In genomic region chr14:102474934-102475333, GRCh38 we compare ENCODE assay signal across 9 cellular contexts. TPM values are rescaled to one million over a fixed set of nuclear protein-coding genes. Genes with fewer than 3 reads are reported as not detected.
A peak's percentile ranks its signal among the peaks of the same experiment; 100 is the strongest.
DNase-seq lines count a peak whose midpoint lies in the region; ATAC-seq and TF ChIP-seq lines count a peak whose summit lies in the region.
"Had no signal": no experiment of that assay in that cellular context is flagged by ENCODE, and none has a peak within 500 bp of the region (broad histone marks: within the 10 kb centered on the region; RNA-seq: fewer than 3 reads in every experiment).

No MANE protein-coding gene starts in this region.

- no peak overlapping the region for H4K8ac ChIP-seq in mesendoderm (ENCODE audit: low read depth, low read length)

- no peak for TF ChIP-seq CTCF in type B pancreatic cell (conservative IDR thresholded peaks at IDR 0.05)

- ATAC-seq in GM21381 (IDR thresholded peaks at IDR 0.05; ENCODE audit: unreplicated experiment), result no peak

- no peak overlapping the region for H3K4me3 ChIP-seq in mesendoderm (ENCODE audit: low read length)
- H3K4me3 ChIP-seq: ascending aorta had no signal

- no peak overlapping the region for H3K4ac ChIP-seq in mesendoderm (ENCODE audit: low read depth, low read length)

- no peaks in the 10 kb centered on the region for H3K4me1 Mint-ChIP-seq in type B pancreatic cell (ENCODE audit: unreplicated experiment)

- peaks cover 29% of the 10 kb centered on the region for H3K36me3 Mint-ChIP-seq in type B pancreatic cell

- H3K4me2 ChIP-seq in mesendoderm (ENCODE audit: low read length), result no peak overlapping the region

- no peak overlapping the region for H3K27ac ChIP-seq in mesendoderm (ENCODE audit: low read depth, low read length)
- H3K27ac ChIP-seq: ascending aorta had no signal

- no peak overlapping the region for H3K9ac ChIP-seq in mesendoderm (ENCODE audit: low read length)

- H3K27ac Mint-ChIP-seq in type B pancreatic cell, result no peak overlapping the region

- H2BK15ac ChIP-seq in mesendoderm (replicated peaks; ENCODE audit: low read depth), result no peak overlapping the region

- H3K4me3 Mint-ChIP-seq in type B pancreatic cell, result no peak overlapping the region

- H3K9me3 Mint-ChIP-seq in type B pancreatic cell, result no peaks in the 10 kb centered on the region

- no peaks in the 10 kb centered on the region for H3K27me3 ChIP-seq in mesendoderm (ENCODE audit: insufficient read depth, low read length, poor library complexity)
- H3K27me3 ChIP-seq: ascending aorta had no signal

- H2AK5ac ChIP-seq in mesendoderm (ENCODE audit: low read length), result no peak overlapping the region

- H3K79me2 ChIP-seq in mesendoderm (ENCODE audit: control insufficient read depth, insufficient read depth, low read length), result no peaks in the 10 kb centered on the region

- no peak overlapping the region for H2BK5ac ChIP-seq in mesendoderm (ENCODE audit: low read length)

- H3K27me3 Mint-ChIP-seq in type B pancreatic cell, result no peaks in the 10 kb centered on the region

- no peaks in the 10 kb centered on the region for H3K79me1 ChIP-seq in mesendoderm (ENCODE audit: low read length)

- H4K5ac ChIP-seq in mesendoderm (ENCODE audit: low read length), result no peak overlapping the region

- WGBS in mesendoderm (ENCODE audit: extremely low coverage, insufficient coverage, low lambda C conversion rate), result no CpG with 5 or more reads among the region's 5 CpGs

- no peak overlapping the region for H3K56ac ChIP-seq in mesendoderm (ENCODE audit: low read length)

- no peak overlapping the region for H3K23ac ChIP-seq in mesendoderm (ENCODE audit: low read length)

- DNase-seq in AG08395 (ENCODE audit: low spot score) (peak; percentile 79), NCI-H1694 (lab: John Stamatoyannopoulos, UW) (peak; percentile 58), fibroblast of peridontal ligament (ENCODE audit: extremely low read depth) (peak; percentile 12), occipital lobe (lab: John Stamatoyannopoulos, UW) (peak; percentile 34), T-helper 9 cell (no peak), type B pancreatic cell (ENCODE audit: extremely low spot score, unreplicated experiment) (no peak), mesendoderm (no peak)

- H2BK120ac ChIP-seq in mesendoderm (ENCODE audit: low read depth, low read length), result no peak overlapping the region

- no peaks in the 10 kb centered on the region for H3K36me3 ChIP-seq in mesendoderm (ENCODE audit: control insufficient read depth, insufficient read depth, low read length)

- H3K18ac ChIP-seq in mesendoderm (ENCODE audit: low read length), result no peak overlapping the region

- H3K4me1 ChIP-seq in mesendoderm (ENCODE audit: control insufficient read depth, low read depth, low read length), result no peaks in the 10 kb centered on the region

RNA-seq across cellular contexts. Expression of gene ANKRD9, which starts 34.6 kb away (rescaled TPM):
- total RNA-seq in occipital lobe (5.9 TPM), type B pancreatic cell (ENCODE audit: low replicate concordance) (31.4 and 46.6 TPM in 2 replicates)
- 7.0 TPM for polyA plus RNA-seq in mesendoderm (2013, experiment 1 of 2)
- polyA plus RNA-seq in mesendoderm (2013, experiment 2 of 2), result 6.6 TPM

Comparison
In these comparisons a context has a peak if more than half of its experiments do, and no peak if none do; other contexts are left out.
1. DNase-seq: peak in AG08395 (single experiment), NCI-H1694 (single experiment), fibroblast of peridontal ligament (single experiment) and occipital lobe (single experiment); none in T-helper 9 cell (single experiment), type B pancreatic cell (single experiment) and mesendoderm (single experiment).